ENCODE assay signal across 17 cellular contexts in the genomic region with DNA sequence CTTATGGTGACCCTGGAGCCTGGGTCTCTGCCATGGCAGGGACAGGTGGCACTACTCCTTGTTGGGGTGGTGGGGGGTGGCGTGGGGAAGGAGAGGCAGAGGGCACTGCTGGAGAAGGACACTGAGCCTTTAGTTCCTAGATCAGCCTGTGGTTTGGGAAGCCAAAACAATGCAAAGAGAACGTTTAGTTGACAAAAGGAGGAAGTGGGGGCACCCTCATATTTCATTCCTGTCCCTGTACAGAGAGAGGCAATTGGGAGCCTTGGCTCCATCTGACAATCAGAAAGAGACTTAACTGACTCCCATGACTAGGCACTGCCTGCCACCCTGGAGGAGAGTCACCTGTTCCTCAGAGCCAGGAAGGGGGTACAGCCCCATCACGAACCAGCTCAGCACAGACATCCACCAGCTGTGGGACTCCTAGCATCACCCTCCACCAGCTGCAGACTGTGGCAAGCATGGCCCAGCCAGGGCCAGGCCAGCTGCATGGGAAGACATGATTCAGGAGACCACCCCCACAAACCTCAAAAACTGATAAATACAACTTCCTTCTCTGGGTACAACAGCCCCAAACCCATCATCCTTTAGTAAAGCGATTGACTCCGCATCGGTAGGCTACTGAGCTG.
"Had no signal": no experiment of that assay in that cellular context is flagged by ENCODE, and none has a peak within 500 bp of the region (broad histone marks: within the 10 kb centered on the region; RNA-seq: fewer than 3 reads in every experiment).

No MANE protein-coding gene starts in this region.

- H3K4me1 ChIP-seq: breast epithelium, foreskin keratinocyte, testis had no signal

- H3K27ac ChIP-seq: breast epithelium, coronary artery, foreskin keratinocyte, testis had no signal

- DNase-seq: activated CD4-positive, alpha-beta T cell treated with anti-CD3 and anti-CD28 coated beads, Interleukin-2, amount 10 ng/mL, durations not matched to agents 7 days and 5 days; activated CD8-positive, alpha-beta memory T cell treated with anti-CD3 and anti-CD28 coated beads for 24 hours; activated CD8-positive, alpha-beta memory T cell treated with anti-CD3 and anti-CD28 coated beads, Interleukin-2, amount 50 U/mL, for 48 hours; activated effector memory CD4-positive, alpha-beta T cell treated with Interleukin-2 at 50 U/mL for 16 hours; activated naive CD4-positive, alpha-beta T cell treated with anti-CD3 and anti-CD28 coated beads, Interleukin-2, amount 50 U/mL, for 16 hours; activated T-cell treated with anti-CD3 and anti-CD28 coated beads, Interleukin-2, amount 50 U/mL, for 48 hours; foreskin keratinocyte; hippocampal formation; left cardiac atrium; mesenchymal stem cell; mucosa of descending colon; naive B cell; right cardiac atrium; T1000; testis had no signal

- H3K36me3 ChIP-seq: breast epithelium had no signal

- H3K4me3 ChIP-seq: breast epithelium, coronary artery, mucosa of descending colon, testis had no signal

- H3K9me3 ChIP-seq: breast epithelium, mucosa of descending colon, testis had no signal

- H3K27me3 ChIP-seq: breast epithelium, foreskin keratinocyte, testis had no signal
